8 cellular contexts compared by ENCODE assay signal in the genomic region with DNA sequence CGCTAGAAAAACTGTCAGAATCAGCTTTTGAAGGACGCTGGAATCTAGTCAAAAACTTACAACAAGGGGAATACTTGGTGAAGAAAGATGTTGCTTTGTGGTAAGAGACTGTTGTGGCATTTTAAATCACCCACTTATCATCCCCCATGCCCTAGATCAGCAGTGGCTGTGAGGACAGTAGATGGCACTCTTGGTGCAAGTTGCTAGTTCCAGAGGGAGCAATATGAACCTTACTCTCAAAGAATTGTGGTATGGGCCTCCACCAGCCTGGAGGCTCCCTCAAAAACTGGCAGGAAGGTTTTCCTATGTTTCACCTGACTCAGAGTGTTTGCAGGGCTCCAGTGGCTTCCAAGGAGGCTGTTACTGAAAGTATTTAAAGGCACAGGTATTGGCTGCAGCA. TPM values are rescaled to one million over a fixed set of nuclear protein-coding genes. Genes with fewer than 3 reads are reported as not detected.
A peak's percentile ranks its signal among the peaks of the same experiment; 100 is the strongest.
DNase-seq lines count a peak whose midpoint lies in the region; ATAC-seq and TF ChIP-seq lines count a peak whose summit lies in the region.

No MANE protein-coding gene starts in this region.

- intact Hi-C loops in MCF 10A (cut with micrococcal nuclease) (loop anchor here (1.0 to 10.0 kb wide), 6 partner anchors 40 to 1221 kb away; no protein-coding TSS in a partner anchor), breast epithelium (cut with DNase I; ENCODE audit: low total_unique reads) (no loop called here), head of caudate nucleus (cut with DNase I) (loop anchor here (5.0 kb wide), 1 partner anchor 164 kb away; no protein-coding TSS in a partner anchor)
- intact Hi-C loops in activated CD8-positive, alpha-beta T cell treated with anti-CD3 and anti-CD28 coated beads for 36 hours (cut with micrococcal nuclease): loop anchor here (5.0 kb wide), 1 partner anchor 169 kb away; no protein-coding TSS in a partner anchor

- H3K4me3 Mint-ChIP-seq in MCF 10A (ENCODE audit: unreplicated experiment): no peak overlapping the region
- no peak overlapping the region for H3K4me3 Mint-ChIP-seq in activated CD8-positive, alpha-beta T cell treated with anti-CD3 and anti-CD28 coated beads for 36 hours

- POLR2A ChIA-PET in MCF 10A (lab: Yijun Ruan, JAX): no interaction called here
- POLR2A ChIA-PET in activated CD8-positive, alpha-beta T cell treated with anti-CD3 and anti-CD28 coated beads for 36 hours (lab: Charles Lee): no interaction called here

- H3K4me1 Mint-ChIP-seq in MCF 10A (ENCODE audit: insufficient read depth, unreplicated experiment): peaks cover 7% of the 10 kb centered on the region
- no peaks in the 10 kb centered on the region for H3K4me1 Mint-ChIP-seq in activated CD8-positive, alpha-beta T cell treated with anti-CD3 and anti-CD28 coated beads for 36 hours (ENCODE audit: low read depth)

- TF ChIP-seq CTCF in MCF 10A (IDR thresholded peaks at IDR 0.05; ENCODE audit: unreplicated experiment) (peak; percentile 57), breast epithelium (IDR thresholded peaks at IDR 0.05) (peak in 1 of 3 donors; percentile 11), NB4 (IDR thresholded peaks at IDR 0.05; ENCODE audit: low read depth, low read length) (peak; percentile 31)
- TF ChIP-seq CTCF in activated CD8-positive, alpha-beta T cell treated with anti-CD3 and anti-CD28 coated beads for 36 hours (IDR thresholded peaks at IDR 0.05): no peak

- H3K27ac Mint-ChIP-seq in MCF 10A (ENCODE audit: low read depth, unreplicated experiment): no peak overlapping the region
- no peak overlapping the region for H3K27ac Mint-ChIP-seq in activated CD8-positive, alpha-beta T cell treated with anti-CD3 and anti-CD28 coated beads for 36 hours

- no TSS peak for BruUV-seq in MCF 10A (replicated peaks; lab: Mats Ljungman, UMichigan)

- peaks cover 0 to 33% of the 10 kb centered on the region in 2 donors for H3K27me3 ChIP-seq in breast epithelium

- no peaks in the 10 kb centered on the region for H3K9me3 Mint-ChIP-seq in MCF 10A (ENCODE audit: unreplicated experiment)
- no peaks in the 10 kb centered on the region for H3K9me3 Mint-ChIP-seq in activated CD8-positive, alpha-beta T cell treated with anti-CD3 and anti-CD28 coated beads for 36 hours

- H3K4me3 ChIP-seq in breast epithelium: no peak overlapping the region
- no peak overlapping the region for H3K4me3 ChIP-seq in NB4 (ENCODE audit: low read depth, low read length)

- CTCF ChIA-PET in MCF 10A (lab: Yijun Ruan, JAX): interaction anchor here (0.6 to 3.8 kb wide), 27 partner anchors 11 to 168 kb away, joined by 3 to 41 read pairs (median 4); a partner anchor contains a TSS
- CTCF ChIA-PET in activated CD8-positive, alpha-beta T cell treated with anti-CD3 and anti-CD28 coated beads for 36 hours (lab: Charles Lee): interaction anchor here (0.6 to 1.5 kb wide), 5 partner anchors 11 to 1845 kb away, joined by 3 to 7 read pairs (median 4); a partner anchor contains a TSS

- TF ChIP-seq POLR2A in breast epithelium (IDR thresholded peaks at IDR 0.05) (no peak), NB4 (IDR thresholded peaks at IDR 0.05; ENCODE audit: extremely low read depth, insufficient read length) (no peak)

- H3K27me3 Mint-ChIP-seq in MCF 10A (ENCODE audit: insufficient read depth, unreplicated experiment): peaks cover 43% of the 10 kb centered on the region
- H3K27me3 Mint-ChIP-seq in activated CD8-positive, alpha-beta T cell treated with anti-CD3 and anti-CD28 coated beads for 36 hours: no peaks in the 10 kb centered on the region

- DNase-seq in MCF 10A (ENCODE audit: unreplicated experiment) (peak; percentile 56), breast epithelium (ENCODE audit: low spot score in 2 of 2) (no peak), NB4 (ENCODE audit: low read depth) (peak; percentile 64), head of caudate nucleus (peak in 38 of 42 donors; percentile 2 to 71 (median 40)), retina (peak; percentile 42), cerebellar nuclear complex (lab: John Stamatoyannopoulos, UW) (no peak)
- peak; percentile 39 for DNase-seq in activated CD8-positive, alpha-beta T cell treated with anti-CD3 and anti-CD28 coated beads for 36 hours

- no peaks in the 10 kb centered on the region for H3K36me3 ChIP-seq in breast epithelium

- H3K27ac ChIP-seq in breast epithelium: no peak overlapping the region

- peaks cover 0 to 4% of the 10 kb centered on the region in 2 donors for H3K9me3 ChIP-seq in breast epithelium

- no peaks in the 10 kb centered on the region for H3K36me3 Mint-ChIP-seq in MCF 10A (ENCODE audit: insufficient read depth, unreplicated experiment)
- H3K36me3 Mint-ChIP-seq in activated CD8-positive, alpha-beta T cell treated with anti-CD3 and anti-CD28 coated beads for 36 hours (ENCODE audit: low read depth): no peaks in the 10 kb centered on the region

- no peaks in the 10 kb centered on the region for H3K4me1 ChIP-seq in breast epithelium

- peak; percentile 47 for ATAC-seq in activated CD8-positive, alpha-beta T cell treated with anti-CD3 and anti-CD28 coated beads for 36 hours
- ATAC-seq in GM21360 (IDR thresholded peaks at IDR 0.05; ENCODE audit: unreplicated experiment): no peak

RNA-seq across cellular contexts. Expression of a gene that starts 37.7 kb away (rescaled TPM):
- total RNA-seq in MCF 10A (2022) (11.9 and 13.7 TPM in 2 replicates), breast epithelium (10 to 100 TPM in 1 of 3 donors, 1 to 10 TPM in 2; 4.8 to 10.8 (median 6.6) TPM)
- under 1 TPM; 0.36 TPM for total RNA-seq in activated CD8-positive, alpha-beta T cell treated with anti-CD3 and anti-CD28 coated beads for 36 hours

Comparison
In these comparisons a context has a peak if more than half of its experiments do, and no peak if none do; other contexts are left out.
1. DNase-seq: peak in MCF 10A (single experiment), NB4 (single experiment), activated CD8-positive, alpha-beta T cell treated with anti-CD3 and anti-CD28 coated beads for 36 hours (single experiment), head of caudate nucleus (38 of 42) and retina (single experiment); none in breast epithelium (0 of 2) and cerebellar nuclear complex (0 of 2).